6 cellular contexts compared by ENCODE assay signal in genomic region chr16:74328346-74328745, GRCh38. TPM values are rescaled to one million over a fixed set of nuclear protein-coding genes. Genes with fewer than 3 reads are reported as not detected.
DNase-seq lines count a peak whose midpoint lies in the region; ATAC-seq, FAIRE-seq and TF ChIP-seq lines count a peak whose summit lies in the region.
"Not testable (repeated sequence)": the region's sequence is repeated elsewhere in the genome, so short reads cannot be mapped to it uniquely, and the experiment has no call there.
"Had no signal": no experiment of that assay in that cellular context is flagged by ENCODE, and none has a peak within 500 bp of the region (broad histone marks: within the 10 kb centered on the region; RNA-seq: fewer than 3 reads in every experiment).

No MANE protein-coding gene starts in this region.

- H3K4me2 ChIP-seq in GM12878 (ENCODE audit: control insufficient read depth, insufficient read depth), result not testable (repeated sequence)

- CTCF ChIA-PET in GM12878 (lab: Yijun Ruan, JAX), result not testable (repeated sequence)

- not testable (repeated sequence) for H3K79me2 ChIP-seq in GM12878 (ENCODE audit: control insufficient read depth, insufficient read depth, low read length)

- POLR2A ChIA-PET in GM12878 (lab: Charles Lee), result not testable (repeated sequence)

- not testable (repeated sequence) for TF ChIP-seq EP300 in GM12878 (IDR thresholded peaks at IDR 0.05; ENCODE audit: borderline replicate concordance in 1 of 2, control insufficient read depth in 1 of 2, low read depth in 2 of 2, low read length in 2 of 2); sigmoid colon (IDR thresholded peaks at IDR 0.05)

- not testable (repeated sequence) for H2AFZ ChIP-seq in GM12878 (ENCODE audit: control insufficient read depth, low read depth, low read length)

- not testable (repeated sequence) for FAIRE-seq in GM12878 (lab: Jason Lieb, UNC)

- TF ChIP-seq CTCF in GM12878 (IDR thresholded peaks at IDR 0.05 in 2 of 3, conservative IDR thresholded peaks at IDR 0.05 in 1 of 3; ENCODE audit: control insufficient read depth in 2 of 3, extremely low read depth in 1 of 3, insufficient read depth in 1 of 3, low read depth in 3 of 3, low read length in 3 of 3); sigmoid colon (IDR thresholded peaks at IDR 0.05): not testable (repeated sequence)

- TF ChIP-seq RAD21 in GM12878 (IDR thresholded peaks at IDR 0.05; ENCODE audit: insufficient read depth, low read depth, low read length), result not testable (repeated sequence)

- ATAC-seq in GM12878, result not testable (repeated sequence)

- not testable (repeated sequence) for H3K27ac ChIP-seq in GM12878 (ENCODE audit: control insufficient read depth, insufficient read depth); sigmoid colon

- TF ChIP-seq POLR2A in GM12878 (IDR thresholded peaks at IDR 0.05; ENCODE audit: low read depth, low read length); sigmoid colon (IDR thresholded peaks at IDR 0.05): not testable (repeated sequence)

- WGBS in GM12878 (ENCODE audit: insufficient coverage, insufficient replicate concordance, low lambda C conversion rate, missing lambda C conversion rate), result 95% methylated on average over 9 of the region's 9 CpGs
- WGBS in sigmoid colon, 2 donors, result 96 to 97% methylated on average over 9 of the region's 9 CpGs

- SMC1A ChIA-PET in GM12878 (lab: Charles Lee; ENCODE audit: uncharacterized antibody, unreplicated experiment), result not testable (repeated sequence)

- H3K9ac ChIP-seq in GM12878 (ENCODE audit: control insufficient read depth, insufficient read depth, low read length), result not testable (repeated sequence)

- RAD21 ChIA-PET in GM12878 (lab: Charles Lee; ENCODE audit: unreplicated experiment), result not testable (repeated sequence)

- intact Hi-C loops in GM12878 (cut with micrococcal nuclease; ENCODE audit: unreplicated experiment); sigmoid colon (cut with DNase I): not testable (repeated sequence)

- not testable (repeated sequence) for DNase-seq in GM12878 (ENCODE audit: low read depth, low spot score)
- peak; percentile 1 for DNase-seq in sigmoid colon

- not testable (repeated sequence) for H3K4me3 ChIP-seq in GM12878, sigmoid colon

- in situ Hi-C loops in GM12878 (cut with MboI), result not testable (repeated sequence)

- not testable (repeated sequence) for H3K4me1 ChIP-seq in GM12878 (ENCODE audit: control insufficient read depth, insufficient read depth, low read length); sigmoid colon

- not testable (repeated sequence) for H3K9me3 ChIP-seq in GM12878 (replicated peaks; ENCODE audit: control insufficient read depth, insufficient read depth, low read length); sigmoid colon

- not testable (repeated sequence) for H3K27me3 ChIP-seq in GM12878 (replicated peaks in 1 of 2; ENCODE audit: control insufficient read depth in 2 of 2, insufficient read depth in 2 of 2, low read length in 1 of 2); sigmoid colon

- BruUV-seq in GM12878 (replicated peaks; lab: Mats Ljungman, UMichigan), result TSS peak; percentile 44

- H3K36me3 ChIP-seq in GM12878 (ENCODE audit: control insufficient read depth in 2 of 2, insufficient read depth in 2 of 2, low read length in 1 of 2), result not testable (repeated sequence)
- H3K36me3 ChIP-seq in sigmoid colon, result peaks cover 7 to 76% (median 29%) of the 10 kb centered on the region in 4 donors

- not testable (repeated sequence) for H4K20me1 ChIP-seq in GM12878 (ENCODE audit: control insufficient read depth, insufficient read depth)

RNA-seq across cellular contexts. Expression of gene PSMD7, which starts 31.7 kb away (rescaled TPM):
- total RNA-seq in GM12878 (2013; cell fraction: nucleolus; rRNA removed), result 46.6 and 47.1 TPM in 2 replicates
- total RNA-seq in GM12878 (2014; rRNA removed) (64.3 and 71.9 TPM in 2 replicates), GM12878 (2014; rRNA removed; fragmentation: Illumina TruSeq; extraction: Trizol) (92.2 and 101 TPM in 2 replicates), GM12878 (2021) (92.2 TPM in 2 replicates), sigmoid colon (100 to 1,000 TPM in 1 of 4 donors, 10 to 100 TPM in 3; 62.9 to 160 (median 90.3) TPM)
- 57.2 TPM for polyA plus RNA-seq in GM12878 (2011; ENCODE audit: low read depth)
- polyA plus RNA-seq in GM12878 (2011; rRNA removed) (99.4 and 125 TPM in 2 replicates), GM12878 (2014; fragmentation: Illumina TruSeq; extraction: Trizol) (137 and 163 TPM in 2 replicates), GM12878 (2014; fragmentation: Nextera tagmentation; extraction: Ambion mirVana) (100 to 1,000 TPM in 1 of 2 experiments, 10 to 100 TPM in 1; 66.9 to 102 TPM), GM12878 (2014; rRNA removed) (100.0 and 107 TPM in 2 replicates), GM12878 (2016; fragmentation: Nextera tagmentation; extraction: Ambion mirVana) (100 to 1,000 TPM; 188 to 199 TPM), sigmoid colon (10 to 100 TPM; 69.1 to 91.2 (median 76.3) TPM)
- polyA plus RNA-seq in GM12878 (2011; cell fraction: cytosol; rRNA removed), result 64.2 and 76.6 TPM in 2 replicates
- polyA plus RNA-seq in GM12878 (2011; cell fraction: nucleus; rRNA removed), result 54.2 and 63.0 TPM in 2 replicates
- polyA plus RNA-seq in GM12878 (2012), result 76.9 and 82.3 TPM in 2 replicates
- polyA minus RNA-seq in GM12878 (2011; rRNA and poly(A)+ RNA removed), result 55.3 and 90.9 TPM in 2 replicates
- polyA minus RNA-seq in GM12878 (2011; cell fraction: cytosol; rRNA and poly(A)+ RNA removed), result 21.1 and 36.2 TPM in 2 replicates
- 24.3 and 35.9 TPM in 2 replicates for polyA minus RNA-seq in GM12878 (2011; cell fraction: nucleus; rRNA and poly(A)+ RNA removed)

RNA-seq across cellular contexts. Expression of gene NPIPB15, which starts 47.8 kb away (rescaled TPM):
- total RNA-seq in GM12878 (2013; cell fraction: nucleolus; rRNA removed), result 5.0 and 6.0 TPM in 2 replicates
- total RNA-seq in GM12878 (2014; rRNA removed) (1.7 and 2.2 TPM in 2 replicates), GM12878 (2014; rRNA removed; fragmentation: Illumina TruSeq; extraction: Trizol) (1.6 and 2.2 TPM in 2 replicates), GM12878 (2021) (1.1 and 1.3 TPM in 2 replicates), sigmoid colon (1 to 10 TPM in 3 of 4 donors, not detected in 1; 1.1 to 9.1 (median 1.6) TPM)
- 1.1 TPM for polyA plus RNA-seq in GM12878 (2011; ENCODE audit: low read depth)
- polyA plus RNA-seq in GM12878 (2011; rRNA removed) (3.6 and 4.0 TPM in 2 replicates), GM12878 (2014; fragmentation: Illumina TruSeq; extraction: Trizol) (3.4 and 5.1 TPM in 2 replicates), GM12878 (2014; fragmentation: Nextera tagmentation; extraction: Ambion mirVana) (1 to 10 TPM in 1 of 2 experiments, under 1 TPM in 1; 0.66 to 1.3 TPM), GM12878 (2014; rRNA removed) (3.9 and 4.0 TPM in 2 replicates), GM12878 (2016; fragmentation: Nextera tagmentation; extraction: Ambion mirVana) (1 to 10 TPM in 1 of 2 experiments, under 1 TPM in 1; 0.83 to 1.1 TPM), sigmoid colon (10 to 100 TPM in 1 of 3 donors, 1 to 10 TPM in 2; 1.8 to 27.1 (median 4.2) TPM)
- polyA plus RNA-seq in GM12878 (2011; cell fraction: cytosol; rRNA removed), result 2.5 and 3.4 TPM in 2 replicates
- 16.7 and 18.4 TPM in 2 replicates for polyA plus RNA-seq in GM12878 (2011; cell fraction: nucleus; rRNA removed)
- 1.4 and 2.4 TPM in 2 replicates for polyA plus RNA-seq in GM12878 (2012)
- 0.37 and 0.98 TPM in 2 replicates for polyA minus RNA-seq in GM12878 (2011; rRNA and poly(A)+ RNA removed)
- not detected in 2 replicates for polyA minus RNA-seq in GM12878 (2011; cell fraction: cytosol; rRNA and poly(A)+ RNA removed)
- polyA minus RNA-seq in GM12878 (2011; cell fraction: nucleus; rRNA and poly(A)+ RNA removed), result 0.85 and 1.1 TPM in 2 replicates
- total RNA-seq: A172; CD8-positive, alpha-beta memory T cell; Daoy had no signal
- polyA plus RNA-seq: CD14-positive monocyte had no signal
